ENCODE assay signal across 8 cellular contexts in the genomic region with DNA sequence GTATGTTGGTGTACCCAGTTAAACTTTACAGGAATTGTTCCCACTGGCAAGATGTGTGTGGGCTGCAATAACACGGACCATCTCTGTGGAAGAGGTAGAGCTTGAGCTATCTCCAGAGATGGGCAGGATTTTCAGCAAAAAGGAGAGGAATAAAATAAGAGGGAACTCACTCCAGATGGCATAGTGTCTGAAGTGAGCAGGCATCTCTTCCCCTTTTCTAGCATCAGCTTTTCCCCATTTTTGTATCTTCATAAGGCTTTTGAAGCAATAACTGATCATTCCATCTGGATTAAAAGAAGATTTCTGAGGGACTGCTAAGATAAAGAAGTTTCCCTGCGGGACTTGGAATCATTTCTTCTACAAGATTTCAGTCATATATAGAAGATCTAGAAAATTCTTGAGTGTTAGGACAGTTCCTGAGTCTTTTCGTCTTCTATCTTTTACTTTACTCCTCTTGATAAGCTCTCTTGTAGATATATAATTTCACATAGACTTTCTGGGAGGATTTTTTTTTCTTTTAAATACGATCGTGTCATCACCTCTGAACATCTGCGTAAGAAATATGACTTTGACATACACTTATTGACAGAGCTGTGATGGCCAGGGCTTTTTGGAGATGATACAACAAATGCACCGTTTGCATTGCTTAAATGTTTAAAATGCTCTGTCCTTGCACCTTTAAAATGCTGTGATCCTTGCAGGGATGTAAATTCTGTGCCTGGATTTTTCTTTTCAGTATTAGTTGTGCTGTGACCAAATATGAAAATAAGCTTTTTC. TPM values are rescaled to one million over a fixed set of nuclear protein-coding genes. Genes with fewer than 3 reads are reported as not detected.
DNase-seq lines count a peak whose midpoint lies in the region; ATAC-seq and TF ChIP-seq lines count a peak whose summit lies in the region.

No MANE protein-coding gene starts in this region.

- peak overlapping the region; percentile 97 for H3K4me2 ChIP-seq in PC-9

- H3K36me3 ChIP-seq in PC-9 (ENCODE audit: low read depth) (peaks cover 12% of the 10 kb centered on the region), esophagus muscularis mucosa (peaks cover 5 to 8% (median 6%) of the 10 kb centered on the region in 4 donors), psoas muscle (ENCODE audit: insufficient read depth in 1 of 2, low read depth in 1 of 2) (peaks cover 0 to 10% of the 10 kb centered on the region in 2 donors)

- H3K4me3 ChIP-seq in GM08714 (ENCODE audit: low read length), result peak overlapping the region; percentile 76
- peak overlapping the region; percentile 84 for H3K4me3 ChIP-seq in PC-9
- H3K4me3 ChIP-seq in esophagus muscularis mucosa, result peak overlapping the region; percentile 82 to 98 (median 93)
- H3K4me3 ChIP-seq in psoas muscle, result peak overlapping the region; percentile 95

- no peak for TF ChIP-seq POLR2A in esophagus muscularis mucosa (IDR thresholded peaks at IDR 0.05; ENCODE audit: low read depth)

- 33% methylated on average over 7 of the region's 7 CpGs for WGBS in esophagus muscularis mucosa
- 39 to 60% (median 49%) methylated on average over 7 of the region's 7 CpGs for WGBS in psoas muscle, 3 donors

- CTCF ChIA-PET in PC-9 (lab: Charles Lee), result no interaction called here

- POLR2A ChIA-PET in PC-9 (lab: Charles Lee; ENCODE audit: unreplicated experiment), result interaction anchor here (0.6 kb wide), 1 partner anchor 14 kb away, joined by 14 read pairs; no protein-coding TSS in a partner anchor

- H3K9me3 ChIP-seq in PC-9 (ENCODE audit: insufficient read depth, low read depth), result no peaks in the 10 kb centered on the region
- H3K9me3 ChIP-seq in esophagus muscularis mucosa, result no peaks in the 10 kb centered on the region
- H3K9me3 ChIP-seq in psoas muscle, result no peaks in the 10 kb centered on the region

- DNase-seq in PC-9 (no peak), esophagus muscularis mucosa (ENCODE audit: extremely low spot score) (no peak), psoas muscle (no peak), DMS114 treated with DMSO at 0.1 percent for 48 hours (lab: John Stamatoyannopoulos, UW; ENCODE audit: unreplicated experiment) (no peak), NCI-H526 (lab: John Stamatoyannopoulos, UW) (no peak)

- TF ChIP-seq EP300 in esophagus muscularis mucosa (IDR thresholded peaks at IDR 0.05), result no peak

- no peak for TF ChIP-seq CTCF in PC-9 (conservative IDR thresholded peaks at IDR 0.05)
- TF ChIP-seq CTCF in esophagus muscularis mucosa (IDR thresholded peaks at IDR 0.05), result no peak
- no peak for TF ChIP-seq CTCF in psoas muscle (IDR thresholded peaks at IDR 0.05)

- ATAC-seq in psoas muscle, result no peak
- ATAC-seq in GM19395 (IDR thresholded peaks at IDR 0.05; ENCODE audit: unreplicated experiment), result no peak
- ATAC-seq in HG03571 (IDR thresholded peaks at IDR 0.05; ENCODE audit: unreplicated experiment), result no peak

- BruUV-seq in PC-9 (replicated peaks; lab: Mats Ljungman, UMichigan), result no TSS peak

- no peak overlapping the region for H2AFZ ChIP-seq in PC-9

- intact Hi-C loops in PC-9 (cut with micrococcal nuclease; ENCODE audit: unreplicated experiment), result no loop called here
- intact Hi-C loops in esophagus muscularis mucosa (cut with DNase I), result loop anchor here (5.0 kb wide), 1 partner anchor 39 kb away; no protein-coding TSS in a partner anchor
- intact Hi-C loops in psoas muscle (cut with DNase I), result no loop called here

- H4K20me1 ChIP-seq in PC-9 (ENCODE audit: insufficient read depth), result peaks cover 24% of the 10 kb centered on the region

- H3K27me3 ChIP-seq in PC-9 (ENCODE audit: insufficient read depth, low read depth), result no peaks in the 10 kb centered on the region
- H3K27me3 ChIP-seq in esophagus muscularis mucosa, result no peaks in the 10 kb centered on the region
- H3K27me3 ChIP-seq in psoas muscle (ENCODE audit: insufficient read depth in 3 of 3, low read length in 2 of 3), result no peaks in the 10 kb centered on the region

- H3K9me2 ChIP-seq in PC-9 (ENCODE audit: insufficient read depth), result no peaks in the 10 kb centered on the region

- peaks cover 60% of the 10 kb centered on the region for H3K4me1 ChIP-seq in PC-9 (replicated peaks; ENCODE audit: insufficient read depth)
- H3K4me1 ChIP-seq in esophagus muscularis mucosa, result peaks cover 8 to 72% (median 60%) of the 10 kb centered on the region in 4 donors
- peaks cover 43% of the 10 kb centered on the region for H3K4me1 ChIP-seq in psoas muscle

- H3F3A ChIP-seq in PC-9 (ENCODE audit: insufficient read depth, low read depth), result peaks cover 23% of the 10 kb centered on the region

- H3K27ac ChIP-seq in PC-9 (no peak overlapping the region), esophagus muscularis mucosa (replicated peaks in 1 of 4) (peak overlapping the region; percentile 96 to 98 (median 97)), psoas muscle (peak overlapping the region; percentile 86)

- peaks cover 56% of the 10 kb centered on the region for H3K79me2 ChIP-seq in PC-9 (ENCODE audit: low read depth)

RNA-seq across cellular contexts. Expression of a gene that starts 2.1 kb away (rescaled TPM):
- total RNA-seq in PC-9 (2021) (44.7 and 55.0 TPM in 2 replicates), esophagus muscularis mucosa (100 to 1,000 TPM in 2 of 4 donors, 10 to 100 TPM in 2; 67.0 to 141 (median 95.1) TPM), psoas muscle (10 to 100 TPM; 18.6 to 29.3 (median 23.1) TPM)
- polyA plus RNA-seq in psoas muscle, result 10 to 100 TPM in 1 of 3 donors, 1 to 10 TPM in 2; 5.6 to 12.5 (median 7.7) TPM

RNA-seq across cellular contexts. Expression of a gene that starts 47.0 kb away (rescaled TPM):
- total RNA-seq in PC-9 (2021), result not detected in 2 replicates
- total RNA-seq in esophagus muscularis mucosa, result under 1 TPM in 1 of 4 donors, not detected in 3; 0.29 TPM
- total RNA-seq in psoas muscle, result not detected
- polyA plus RNA-seq in psoas muscle, result not detected
